ENCODE assay signal across 1 cellular context in genomic region chr1:226874579-226875425, GRCh38.
TF ChIP-seq lines count a peak whose summit lies in the region.

No MANE protein-coding gene starts in this region.

TF ChIP-seq in SK-N-SH treated with all-trans-retinoic acid at 6 μM for 48 hours, 23 proteins besides CTCF, POLR2A, EP300 and RAD21 (continued from another document):
- TF ChIP-seq CREB5 (CRISPR knock-in tag; IDR thresholded peaks at IDR 0.05; ENCODE audit: low read depth) (no peak), ZNF565 (CRISPR knock-in tag; conservative IDR thresholded peaks at IDR 0.05; ENCODE audit: low read depth) (no peak), TCF4 (CRISPR knock-in tag; IDR thresholded peaks at IDR 0.05; ENCODE audit: borderline replicate concordance) (no peak), ZNF8 (CRISPR knock-in tag; IDR thresholded peaks at IDR 0.05) (no peak)
